2 cellular contexts compared by ENCODE assay signal in genomic region chr5:82109915-82110314, GRCh38.
DNase-seq lines count a peak whose midpoint lies in the region; ATAC-seq, FAIRE-seq and TF ChIP-seq lines count a peak whose summit lies in the region.
"Not testable (repeated sequence)": the region's sequence is repeated elsewhere in the genome, so short reads cannot be mapped to it uniquely, and the experiment has no call there.

No MANE protein-coding gene starts in this region.

- H2AFZ ChIP-seq in K562 (ENCODE audit: low read depth, low read length) = not testable (repeated sequence)

- in situ Hi-C loops in K562 (cut with MboI) = not testable (repeated sequence)

- H3K27me3 ChIP-seq in K562 (ENCODE audit: control insufficient read depth in 2 of 2, insufficient read depth in 2 of 2, low read length in 2 of 2) = not testable (repeated sequence)

- not testable (repeated sequence) for H3K4me1 ChIP-seq in HEK293 (ENCODE audit: control insufficient read depth, insufficient read depth, low read length); K562 (replicated peaks in 1 of 2; ENCODE audit: control insufficient read depth in 2 of 2, insufficient read depth in 2 of 2, low read length in 2 of 2)

- not testable (repeated sequence) for FAIRE-seq in K562 (lab: Jason Lieb, UNC)

- not testable (repeated sequence) for TF ChIP-seq POLR2A in K562 (conservative IDR thresholded peaks at IDR 0.05)

- CTCF ChIA-PET in HEK293 (lab: Yijun Ruan, JAX); K562 (lab: Yijun Ruan, JAX; ENCODE audit: low intra/inter-chr PET ratio): not testable (repeated sequence)

- TF ChIP-seq EP300 in K562 (IDR thresholded peaks at IDR 0.05; ENCODE audit: low read length) = not testable (repeated sequence)

- ATAC-seq in K562 = not testable (repeated sequence)

- not testable (repeated sequence) for H3K36me3 ChIP-seq in HEK293 (ENCODE audit: control insufficient read depth in 2 of 2, insufficient read depth in 1 of 2, low read length in 2 of 2); K562 (ENCODE audit: control insufficient read depth, insufficient read depth, low read length)

- WGBS in K562 (ENCODE audit: insufficient coverage, low coverage, missing lambda C conversion rate) = 86% methylated on average over 1 of the region's 2 CpGs

- not testable (repeated sequence) for H3K27ac ChIP-seq in HEK293 (ENCODE audit: extremely low read depth, low read depth, low read length); K562 (ENCODE audit: extremely low read depth, low read depth, low read length)

- H3K79me2 ChIP-seq in K562 (ENCODE audit: control insufficient read depth, insufficient read depth, low read length) = not testable (repeated sequence)

- H4K20me1 ChIP-seq in K562 (replicated peaks; ENCODE audit: control insufficient read depth, insufficient read depth, low read length) = not testable (repeated sequence)

- not testable (repeated sequence) for TF ChIP-seq CTCF in HEK293 (tag by site-specific recombination; IDR thresholded peaks at IDR 0.05); K562 (IDR thresholded peaks at IDR 0.05 in 2 of 3, conservative IDR thresholded peaks at IDR 0.05 in 1 of 3; ENCODE audit: insufficient read depth in 2 of 3, low read depth in 1 of 3, low read length in 3 of 3)

- not testable (repeated sequence) for TF ChIP-seq RAD21 in K562 (CRISPR knock-in tag; conservative IDR thresholded peaks at IDR 0.05 in 1 of 2, IDR thresholded peaks at IDR 0.05 in 1 of 2)

- intact Hi-C loops in K562 (cut with micrococcal nuclease) = loop anchor here (5.0 kb wide), 1 partner anchor 117 kb away; no protein-coding TSS in a partner anchor

- not testable (repeated sequence) for H3K9ac ChIP-seq in K562 (ENCODE audit: insufficient read depth in 1 of 2, low read depth in 2 of 2, low read length in 2 of 2)

- POLR2A ChIA-PET in HEK293 (lab: Yijun Ruan, JAX); K562 (lab: Yijun Ruan, JAX): not testable (repeated sequence)

- DNase-seq in K562 (ENCODE audit: extremely low read depth in 1 of 4, low spot score in 3 of 4) = not testable (repeated sequence)

- H3K4me3 ChIP-seq in HEK293 (ENCODE audit: low read depth, low read length); K562: not testable (repeated sequence)

- H3K9me1 ChIP-seq in K562 (ENCODE audit: control insufficient read depth, insufficient read depth, low read length) = not testable (repeated sequence)

- H3K4me2 ChIP-seq in K562 (ENCODE audit: insufficient read depth, low read length) = not testable (repeated sequence)

- BruUV-seq in K562 (replicated peaks; lab: Mats Ljungman, UMichigan) = not testable (repeated sequence)

- H3K9me3 ChIP-seq in HEK293 (ENCODE audit: control insufficient read depth, insufficient read depth, low read depth, low read length); K562 (replicated peaks; ENCODE audit: control insufficient read depth, insufficient read depth, low read depth, low read length): not testable (repeated sequence)

TF ChIP-seq in HEK293, 187 proteins besides CTCF, POLR2A, EP300 and RAD21:
- TF ChIP-seq ZNF146 (tag by site-specific recombination; IDR thresholded peaks at IDR 0.05) = peak; percentile 86
TF ChIP-seq in HEK293: peak in this region for 1; not testable (repeated sequence) for 186.

TF ChIP-seq in K562, 482 proteins besides CTCF, POLR2A, EP300 and RAD21:
- peak; percentile 55; the same call in 1 of the 2 replicates for TF ChIP-seq BCOR (IDR thresholded peaks at IDR 0.05)
- TF ChIP-seq KDM1A (IDR thresholded peaks at IDR 0.05) = peak in 1 of 2 experiments; percentile 39; a peak in 1 of 4 replicates
